ENCODE assay signal across 8 cellular contexts in the genomic region with DNA sequence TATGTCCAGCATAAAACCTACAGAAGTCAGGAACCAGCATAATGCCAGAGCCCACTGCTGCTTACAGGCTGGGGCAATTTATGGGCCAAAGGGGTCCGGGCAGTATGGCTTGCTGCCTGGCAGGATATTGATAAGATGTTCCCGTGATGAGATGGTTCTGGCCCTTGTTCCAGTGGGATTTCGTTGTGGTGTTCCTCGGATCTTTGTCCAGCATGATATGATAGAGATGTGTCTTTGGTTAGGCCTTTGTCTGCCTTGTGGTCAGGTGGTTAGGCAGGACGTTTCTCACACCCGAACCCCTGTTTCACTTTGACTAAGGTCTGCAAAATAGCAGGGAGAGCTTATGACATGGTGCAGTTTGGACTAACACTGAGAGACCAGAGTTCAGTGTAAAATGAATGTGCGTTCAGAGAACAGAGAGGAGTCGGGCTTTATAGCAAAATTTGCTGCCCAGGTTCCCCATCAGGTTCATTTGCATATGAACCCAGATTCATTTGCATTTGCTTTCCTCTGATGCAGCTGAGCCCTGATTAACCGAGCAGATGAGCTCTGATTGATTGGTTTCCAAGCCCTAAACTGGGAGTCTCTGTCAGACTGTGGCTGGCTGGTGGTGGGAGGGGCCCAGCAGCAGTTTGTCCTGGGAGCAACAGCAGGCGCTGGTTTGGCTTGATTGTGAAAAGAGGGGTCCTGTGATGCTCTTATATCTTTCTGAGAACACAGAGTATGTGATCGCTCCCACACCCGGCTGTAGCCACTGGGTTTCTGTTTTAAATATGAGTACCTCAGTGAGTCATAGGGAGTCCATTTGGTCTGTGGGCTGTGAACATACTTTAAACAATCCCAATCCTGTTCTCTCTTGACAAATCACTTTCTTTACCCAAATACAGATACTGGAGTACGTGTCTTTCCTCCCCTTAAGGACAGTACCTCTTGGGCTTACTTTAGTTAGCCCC.
DNase-seq lines count a peak whose midpoint lies in the region; ATAC-seq and TF ChIP-seq lines count a peak whose summit lies in the region.

No MANE protein-coding gene starts in this region.

- no peaks in the 10 kb centered on the region for H3K9me3 ChIP-seq in T-helper 17 cell (ENCODE audit: control insufficient read depth, low read length, poor library complexity, severe bottlenecking)
- no peaks in the 10 kb centered on the region for H3K9me3 ChIP-seq in esophagus muscularis mucosa

- H3K27me3 ChIP-seq in ACC112 (ENCODE audit: insufficient read depth, low read length) (peaks cover 39% of the 10 kb centered on the region), esophagus muscularis mucosa (no peaks in the 10 kb centered on the region)

- H3K27ac Mint-ChIP-seq in T-helper 17 cell (peak overlapping the region; percentile 67), endothelial cell (ENCODE audit: unreplicated experiment) (no peak overlapping the region)

- H3K27me3 Mint-ChIP-seq in T-helper 17 cell (peaks cover 27% of the 10 kb centered on the region), endothelial cell (ENCODE audit: unreplicated experiment) (no peaks in the 10 kb centered on the region)

- DNase-seq in T-helper 17 cell (no peak), esophagus muscularis mucosa (ENCODE audit: extremely low spot score) (peak; percentile 81), NCI-H1436 (lab: John Stamatoyannopoulos, UW) (no peak), endothelial cell (ENCODE audit: low spot score) (no peak)
- peak; percentile 21 for DNase-seq in stimulated activated CD4-positive, alpha-beta T cell treated with anti-CD3 and anti-CD28 coated beads, Interleukin-12 subunit alpha, Interleukin-12 subunit beta, amount 100 ng/mL, for 4 hours

- H3K36me3 ChIP-seq in ACC112 (ENCODE audit: insufficient read depth, low read length): no peaks in the 10 kb centered on the region
- H3K36me3 ChIP-seq in esophagus muscularis mucosa: no peaks in the 10 kb centered on the region

- H3K9me3 Mint-ChIP-seq in endothelial cell (ENCODE audit: unreplicated experiment): no peaks in the 10 kb centered on the region

- peak overlapping the region; percentile 17 for H3K4me3 ChIP-seq in ACC112 (ENCODE audit: low read depth, low read length)
- H3K4me3 ChIP-seq in esophagus muscularis mucosa: no peak overlapping the region

- H3K4me3 Mint-ChIP-seq in T-helper 17 cell (peak overlapping the region; percentile 81), endothelial cell (ENCODE audit: unreplicated experiment) (no peak overlapping the region)

- no peak for TF ChIP-seq EP300 in esophagus muscularis mucosa (IDR thresholded peaks at IDR 0.05)

- 52% methylated on average over 5 of the region's 13 CpGs for WGBS in esophagus muscularis mucosa

- no peak for TF ChIP-seq CTCF in esophagus muscularis mucosa (IDR thresholded peaks at IDR 0.05)
- no peak for TF ChIP-seq CTCF in endothelial cell (IDR thresholded peaks at IDR 0.05; ENCODE audit: unreplicated experiment)

- H3K4me1 Mint-ChIP-seq in T-helper 17 cell (peaks cover 36% of the 10 kb centered on the region), endothelial cell (ENCODE audit: unreplicated experiment) (peaks cover 17% of the 10 kb centered on the region)

- peak; percentile 81 for ATAC-seq in GM18909 (IDR thresholded peaks at IDR 0.05; ENCODE audit: poor library complexity, unreplicated experiment)
- ATAC-seq in HG03064 (IDR thresholded peaks at IDR 0.05; ENCODE audit: low read depth, unreplicated experiment): peak; percentile 84
- ATAC-seq in T-helper 17 cell: peak; percentile 74

- no peak for TF ChIP-seq POLR2A in esophagus muscularis mucosa (IDR thresholded peaks at IDR 0.05; ENCODE audit: low read depth)

- intact Hi-C loops in esophagus muscularis mucosa (cut with DNase I): no loop called here

- H2AFZ ChIP-seq in ACC112 (ENCODE audit: low read length, unreplicated experiment): peak overlapping the region; percentile 28

- H3K4me1 ChIP-seq in ACC112 (ENCODE audit: control insufficient read depth, insufficient read depth, low read length, unreplicated experiment) (peaks cover 4% of the 10 kb centered on the region), esophagus muscularis mucosa (peaks cover 0 to 31% (median 3%) of the 10 kb centered on the region in 4 donors)

- no peaks in the 10 kb centered on the region for H3K79me2 ChIP-seq in ACC112 (ENCODE audit: control insufficient read depth, insufficient read depth, low read length, unreplicated experiment)

- H3K27ac ChIP-seq in ACC112 (ENCODE audit: low read depth, low read length) (no peak overlapping the region), esophagus muscularis mucosa (replicated peaks in 1 of 4) (no peak overlapping the region)

- no peaks in the 10 kb centered on the region for H3K36me3 Mint-ChIP-seq in T-helper 17 cell (ENCODE audit: low read depth)
- H3K36me3 Mint-ChIP-seq in endothelial cell (ENCODE audit: low read depth, unreplicated experiment): no peaks in the 10 kb centered on the region

Comparison
In these comparisons a context has a peak if more than half of its experiments do, and no peak if none do; other contexts are left out.
1. DNase-seq: peak in esophagus muscularis mucosa (single experiment) and stimulated activated CD4-positive, alpha-beta T cell treated with anti-CD3 and anti-CD28 coated beads, Interleukin-12 subunit alpha, Interleukin-12 subunit beta, amount 100 ng/mL, for 4 hours (single experiment); none in T-helper 17 cell (0 of 3), NCI-H1436 (single experiment) and endothelial cell (single experiment).
2. Peak in every context shown above with its lines, with median percentiles within 50 percentile points of each other: ATAC-seq.